Comparison of ENCODE assay signal across 21 cellular contexts in the genomic region with DNA sequence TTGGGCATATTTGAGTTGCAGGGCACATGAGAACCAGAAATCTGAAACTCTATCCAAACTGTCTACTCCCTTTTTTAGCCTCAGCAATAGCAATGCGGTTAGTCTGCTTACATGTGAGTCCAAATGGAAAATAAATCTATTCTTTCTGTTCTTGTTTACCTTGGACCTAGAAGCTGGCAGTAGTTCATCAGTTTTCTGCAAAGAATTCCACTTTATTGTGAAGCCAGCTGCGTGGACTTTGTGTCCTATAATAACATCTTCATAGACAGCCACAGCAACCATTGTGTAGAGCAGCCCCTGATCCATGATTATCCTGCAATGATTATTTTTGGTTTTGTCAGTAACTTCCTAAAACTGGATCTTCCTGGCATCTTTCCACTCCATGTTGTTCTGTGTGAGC.
DNase-seq lines count a peak whose midpoint lies in the region; ATAC-seq and TF ChIP-seq lines count a peak whose summit lies in the region.
"Had no signal": no experiment of that assay in that cellular context is flagged by ENCODE, and none has a peak within 500 bp of the region (broad histone marks: within the 10 kb centered on the region; RNA-seq: fewer than 3 reads in every experiment).

No MANE protein-coding gene starts in this region.

- 36 to 54% (median 45%) methylated on average over 2 of the region's 2 CpGs for WGBS in heart left ventricle, 4 donors

- peaks cover 0 to 7% (median 0%) of the 10 kb centered on the region in 12 donors for H3K9me3 ChIP-seq in heart left ventricle
- H3K9me3 ChIP-seq: BLaER1, SJCRH30 had no signal

- DNase-seq in heart left ventricle (peak in 1 of 5 donors; percentile 6), cardiac septum (ENCODE audit: low spot score) (no peak), NCI-H69 (lab: John Stamatoyannopoulos, UW) (peak; percentile 45), fibroblast of mammary gland (ENCODE audit: low read depth) (peak; percentile 25), stromal cell of bone marrow (ENCODE audit: low read depth) (peak; percentile 26), foreskin keratinocyte (no peak), germinal center (ENCODE audit: low spot score) (no peak)
- DNase-seq: activated CD4-positive, alpha-beta T cell treated with anti-CD3 and anti-CD28 coated beads, Interleukin-2, amount 10 ng/mL, durations not matched to agents 7 days and 5 days; activated CD8-positive, alpha-beta memory T cell treated with anti-CD3 and anti-CD28 coated beads, Interleukin-2, amount 50 U/mL, for 4 hours; activated effector memory CD4-positive, alpha-beta T cell treated with anti-CD3 and anti-CD28 coated beads, Interleukin-2, amount 50 U/mL, for 16 hours; cerebellar nuclear complex; effector memory CD4-positive, alpha-beta T cell; left cardiac atrium; NCI-H146; NCI-H526 treated with DMSO at 0.1 percent for 48 hours; OCI-M1; SJCRH30; stimulated activated CD8-positive, alpha-beta memory T cell treated with anti-CD3 and anti-CD28 coated beads, Interleukin-4, amount 100 ng/mL, for 48 hours had no signal

- TF ChIP-seq CTCF in heart left ventricle (IDR thresholded peaks at IDR 0.05) (no peak), fibroblast of mammary gland (conservative IDR thresholded peaks at IDR 0.05; ENCODE audit: control insufficient read depth, insufficient read depth, low read depth, low read length) (no peak), foreskin keratinocyte (conservative IDR thresholded peaks at IDR 0.05) (no peak)

- H3K27ac ChIP-seq in heart left ventricle: no peak overlapping the region
- H3K27ac ChIP-seq in foreskin keratinocyte: no peak overlapping the region
- H3K27ac ChIP-seq: BLaER1, SJCRH30 had no signal

- intact Hi-C loops in heart left ventricle (cut with DNase I): no loop called here
- intact Hi-C loops in cardiac septum (cut with DNase I): no loop called here

- H3K4me3 ChIP-seq in heart left ventricle: no peak overlapping the region
- H3K4me3 ChIP-seq in fibroblast of mammary gland (ENCODE audit: control insufficient read depth, low read depth, low read length): no peak overlapping the region
- H3K4me3 ChIP-seq: BLaER1, GM12878, SJCRH30 had no signal

- H3K4me1 ChIP-seq in heart left ventricle: no peaks in the 10 kb centered on the region
- H3K4me1 ChIP-seq in foreskin keratinocyte: no peaks in the 10 kb centered on the region
- H3K4me1 ChIP-seq: BLaER1, SJCRH30 had no signal

- ATAC-seq in heart left ventricle (peak in 3 of 4 donors; percentile 18 to 47 (median 37)), foreskin keratinocyte (no peak), HG03045 (IDR thresholded peaks at IDR 0.05; ENCODE audit: unreplicated experiment) (no peak)
- ATAC-seq: GM12878 had no signal

- H3K27me3 ChIP-seq in heart left ventricle (no peaks in the 10 kb centered on the region), foreskin keratinocyte (no peaks in the 10 kb centered on the region)
- H3K27me3 ChIP-seq: BLaER1, SJCRH30 had no signal

- no peaks in the 10 kb centered on the region for H3K36me3 ChIP-seq in heart left ventricle
- H3K36me3 ChIP-seq: BLaER1, SJCRH30 had no signal

- no peak for TF ChIP-seq POLR2A in heart left ventricle (IDR thresholded peaks at IDR 0.05)

Comparison
In these comparisons a context has a peak if more than half of its experiments do, and no peak if none do; other contexts are left out.
1. ATAC-seq: peak in heart left ventricle (3 of 4); none in foreskin keratinocyte (single experiment) and HG03045 (single experiment).
2. DNase-seq: peak in NCI-H69 (single experiment), fibroblast of mammary gland (single experiment) and stromal cell of bone marrow (single experiment); none in cardiac septum (single experiment), foreskin keratinocyte (0 of 2) and germinal center (single experiment).